31 cellular contexts compared by ENCODE assay signal in genomic region chr13:47230155-47230554, GRCh38.
"Had no signal": no experiment of that assay in that cellular context is flagged by ENCODE, and none has a peak within 500 bp of the region (broad histone marks: within the 10 kb centered on the region; RNA-seq: fewer than 3 reads in every experiment).

No MANE protein-coding gene starts in this region.

- FAIRE-seq: astrocyte, bronchial epithelial cell, frontal cortex had no signal

- H3K27me3 ChIP-seq: brain microvascular endothelial cell, dorsolateral prefrontal cortex had no signal

- ATAC-seq: activated naive CD4-positive, alpha-beta T cell treated with anti-CD3 and anti-CD28 coated beads, Interleukin-2, amount 50 U/mL, for 72 hours; activated T-cell treated with anti-CD3 and anti-CD28 coated beads, Interleukin-2, amount 50 U/mL, for 72 hours; esophagus mucosa; T-helper 17 cell had no signal

- DNase-seq: activated CD4-positive, alpha-beta memory T cell treated with anti-CD3 and anti-CD28 coated beads, Interleukin-2, amount 10 ng/mL, durations not matched to agents 7 days and 5 days; activated CD4-positive, alpha-beta T cell treated with anti-CD3 and anti-CD28 coated beads for 1 hour; activated CD4-positive, alpha-beta T cell treated with anti-CD3 and anti-CD28 coated beads for 4 hours; activated CD4-positive, alpha-beta T cell treated with anti-CD3 and anti-CD28 coated beads, Interleukin-2, amount 10 ng/mL, durations not matched to agents 7 days and 5 days; activated CD4-positive, alpha-beta T cell treated with anti-CD3 and anti-CD28 coated beads, Interleukin-2, amount 50 U/mL, for 4 hours; activated CD4-positive, CD25-positive, alpha-beta regulatory T cell; activated CD8-positive, alpha-beta memory T cell treated with anti-CD3 and anti-CD28 coated beads, Interleukin-2, amount 50 U/mL, for 48 hours; activated gamma-delta T cell; activated naive CD4-positive, alpha-beta T cell; activated naive CD4-positive, alpha-beta T cell treated with anti-CD3 and anti-CD28 coated beads, Interleukin-2, amount 10 ng/mL, durations not matched to agents 7 days and 5 days; activated naive CD8-positive, alpha-beta T cell treated with anti-CD3 and anti-CD28 coated beads, Interleukin-2, amount 10 ng/mL, durations not matched to agents 7 days and 5 days; activated T-cell treated with anti-CD3 and anti-CD28 coated beads for 4 hours; activated T-cell treated with anti-CD3 and anti-CD28 coated beads, Interleukin-2, amount 50 U/mL, for 24 hours; activated T-cell treated with anti-CD3 and anti-CD28 coated beads, Interleukin-2, amount 50 U/mL, for 72 hours; amniotic stem cell; anterior cingulate cortex; brain microvascular endothelial cell; dorsolateral prefrontal cortex; effector memory CD4-positive, alpha-beta T cell; endodermal cell; foreskin fibroblast; head of caudate nucleus; T-helper 17 cell; T1000; WERI-Rb-1 had no signal

- H3K4me3 ChIP-seq: coronary artery, dorsolateral prefrontal cortex had no signal

- H3K36me3 ChIP-seq: brain microvascular endothelial cell, WERI-Rb-1 had no signal

- H3K27ac ChIP-seq: brain microvascular endothelial cell, coronary artery, dorsolateral prefrontal cortex, WERI-Rb-1 had no signal
